8 cellular contexts compared by ENCODE assay signal in genomic region chr1:73998348-73998959, GRCh38.
DNase-seq lines count a peak whose midpoint lies in the region; ATAC-seq and TF ChIP-seq lines count a peak whose summit lies in the region.

No MANE protein-coding gene starts in this region.

- no peaks in the 10 kb centered on the region for H3K27me3 ChIP-seq in A673 (replicated peaks; ENCODE audit: insufficient read depth, low read depth, low read length, poor library complexity)
- H3K27me3 ChIP-seq in NT2/D1 (ENCODE audit: insufficient read depth, insufficient read length) = no peaks in the 10 kb centered on the region

- POLR2A ChIA-PET in A673 (lab: Charles Lee; ENCODE audit: low non-redundant PET) = no interaction called here

- H3K36me3 ChIP-seq in A673 (ENCODE audit: insufficient read depth, low read length, poor library complexity, severe bottlenecking) = no peaks in the 10 kb centered on the region
- H3K36me3 ChIP-seq in NT2/D1 (ENCODE audit: insufficient read depth, insufficient read length, low read length) = no peaks in the 10 kb centered on the region

- H3K4me1 ChIP-seq in A673 (ENCODE audit: insufficient read depth, low read length, poor library complexity, severe bottlenecking) (no peaks in the 10 kb centered on the region), NT2/D1 (ENCODE audit: insufficient read depth, insufficient read length) (no peaks in the 10 kb centered on the region)

- intact Hi-C loops in A673 (cut with micrococcal nuclease; ENCODE audit: unreplicated experiment) = loop anchor here (1.0 kb wide), 1 partner anchor 158 kb away; no protein-coding TSS in a partner anchor

- TF ChIP-seq CTCF in A673 (conservative IDR thresholded peaks at IDR 0.05; ENCODE audit: low read depth, low read length) (peak; percentile 60), epithelial cell of proximal tubule (conservative IDR thresholded peaks at IDR 0.05; ENCODE audit: low read depth, low read length) (peak; percentile 59)

- ATAC-seq in GM18505 (IDR thresholded peaks at IDR 0.05; ENCODE audit: unreplicated experiment) = peak; percentile 60
- ATAC-seq in GM21619 (IDR thresholded peaks at IDR 0.05; ENCODE audit: unreplicated experiment) = no peak

- no TSS peak for BruUV-seq in A673 (replicated peaks; lab: Mats Ljungman, UMichigan)

- H3K9me3 ChIP-seq in A673 (ENCODE audit: low read depth, low read length, poor library complexity, severe bottlenecking) (no peaks in the 10 kb centered on the region), NT2/D1 (ENCODE audit: insufficient read depth, low read length) (peaks cover 16% of the 10 kb centered on the region; the same call in 1 of the 2 replicates)

- no peak overlapping the region for H3K9ac ChIP-seq in NT2/D1 (ENCODE audit: insufficient read length, low read depth)

- CTCF ChIA-PET in A673 (lab: Charles Lee) = interaction anchor here (1.0 kb wide), 2 partner anchors 159 to 161 kb away, joined by 3 to 4 read pairs; no protein-coding TSS in a partner anchor

- TF ChIP-seq POLR2A in GM18505 (IDR thresholded peaks at IDR 0.05; ENCODE audit: borderline replicate concordance, extremely low read depth, insufficient read depth, insufficient read length) = no peak

- no peak overlapping the region for H3K27ac ChIP-seq in A673 (ENCODE audit: low read depth, low read length, poor library complexity, severe bottlenecking)

- DNase-seq in A673 (ENCODE audit: low spot score) (peak; percentile 68), HT-29 (ENCODE audit: low spot score) (peak; percentile 66), NT2/D1 (ENCODE audit: low read depth, low spot score) (peak; percentile 51), epithelial cell of proximal tubule (ENCODE audit: low read depth) (no peak), retina (peak; percentile 27)
- no peak for DNase-seq in activated naive CD4-positive, alpha-beta T cell treated with anti-CD3 and anti-CD28 coated beads, Interleukin-2, amount 50 U/mL, for 16 hours

- H3K4me3 ChIP-seq in A673 (ENCODE audit: low read depth, low read length, poor library complexity, severe bottlenecking) = no peak overlapping the region
- no peak overlapping the region for H3K4me3 ChIP-seq in NT2/D1 (ENCODE audit: insufficient read length, low read depth)
- no peak overlapping the region for H3K4me3 ChIP-seq in epithelial cell of proximal tubule (ENCODE audit: low read depth, low read length)

Comparison
In these comparisons a context has a peak if more than half of its experiments do, and no peak if none do; other contexts are left out.
1. DNase-seq: peak in A673 (single experiment), HT-29 (single experiment), NT2/D1 (single experiment) and retina (single experiment); none in epithelial cell of proximal tubule (single experiment) and activated naive CD4-positive, alpha-beta T cell treated with anti-CD3 and anti-CD28 coated beads, Interleukin-2, amount 50 U/mL, for 16 hours (single experiment).